25 cellular contexts compared by ENCODE assay signal in genomic region chr21:41091561-41091960, GRCh38.
"Had no signal": no experiment of that assay in that cellular context is flagged by ENCODE, and none has a peak within 500 bp of the region (broad histone marks: within the 10 kb centered on the region; RNA-seq: fewer than 3 reads in every experiment).

No MANE protein-coding gene starts in this region.

- H3K4me3 ChIP-seq: colonic mucosa, esophagus squamous epithelium, gastrocnemius medialis, heart right ventricle, left lung, lower lobe of right lung, mucosa of descending colon had no signal

- H3K27me3 ChIP-seq: colonic mucosa, gastrocnemius medialis had no signal

- DNase-seq: colonic mucosa; cortex of kidney; effector CD8-positive, alpha-beta T cell; effector memory CD8-positive, alpha-beta T cell; endodermal cell; erythroblast; esophagus squamous epithelium; foreskin fibroblast; foreskin melanocyte; gastrocnemius medialis; glutamatergic neuron; head of caudate nucleus; heart right ventricle; hippocampal formation; left cardiac atrium; left ventricle myocardium superior; mesenchymal stem cell; mucosa of descending colon; naive B cell had no signal

- H3K9me3 ChIP-seq: colonic mucosa, esophagus squamous epithelium, gastrocnemius medialis, heart right ventricle, left lung, lower lobe of right lung, mucosa of descending colon had no signal

- H3K36me3 ChIP-seq: colonic mucosa, esophagus squamous epithelium, gastrocnemius medialis, heart right ventricle, left lung, lower lobe of right lung had no signal

- H3K4me1 ChIP-seq: colonic mucosa, esophagus squamous epithelium, gastrocnemius medialis, left lung, lower lobe of right lung had no signal

- H3K27ac ChIP-seq: colonic mucosa, epithelial cell of prostate, esophagus squamous epithelium, gastrocnemius medialis, heart right ventricle, left lung, lower lobe of right lung had no signal

- FAIRE-seq: endometrium, islet of Langerhans, keratinocyte had no signal
